In genomic region chr9:21796768-21797167, GRCh38 we compare ENCODE assay signal across 28 cellular contexts. TPM values are rescaled to one million over a fixed set of nuclear protein-coding genes. Genes with fewer than 3 reads are reported as not detected.
DNase-seq lines count a peak whose midpoint lies in the region; ATAC-seq and TF ChIP-seq lines count a peak whose summit lies in the region.
"Had no signal": no experiment of that assay in that cellular context is flagged by ENCODE, and none has a peak within 500 bp of the region (broad histone marks: within the 10 kb centered on the region; RNA-seq: fewer than 3 reads in every experiment).

No MANE protein-coding gene starts in this region.

- H3K79me2 ChIP-seq in ACC112 (ENCODE audit: control insufficient read depth, insufficient read depth, low read length, unreplicated experiment) = peaks cover 9% of the 10 kb centered on the region

- no peak for ATAC-seq in HG03521 (IDR thresholded peaks at IDR 0.05; ENCODE audit: unreplicated experiment)
- ATAC-seq: natural killer cell, right cardiac atrium had no signal

- no peak for TF ChIP-seq CTCF in epithelial cell of esophagus (IDR thresholded peaks at IDR 0.05; ENCODE audit: insufficient read depth, low read depth, low read length, missing control alignments)
- no peak for TF ChIP-seq CTCF in brain microvascular endothelial cell (IDR thresholded peaks at IDR 0.05; ENCODE audit: low read depth, low read length, missing control alignments)

- peak; percentile 54 for DNase-seq in LHCN-M2 (ENCODE audit: low read depth)
- DNase-seq in epithelial cell of esophagus (ENCODE audit: low read depth) = peak; percentile 82
- peak; percentile 98 for DNase-seq in kidney tubule cell (ENCODE audit: low spot score)
- DNase-seq in activated CD4-positive, alpha-beta T cell treated with anti-CD3 and anti-CD28 coated beads, Interleukin-2, amount 50 U/mL, for 48 hours = no peak
- no peak for DNase-seq in brain microvascular endothelial cell
- no peak for DNase-seq in occipital lobe (lab: John Stamatoyannopoulos, UW)
- DNase-seq: activated CD8-positive, alpha-beta memory T cell treated with anti-CD3 and anti-CD28 coated beads for 24 hours; activated T-cell treated with anti-CD3 and anti-CD28 coated beads, Interleukin-2, amount 50 U/mL, for 24 hours; Caco-2; effector CD4-positive, alpha-beta T cell; GOT3; head of caudate nucleus; MV-4-11; natural killer cell; NCI-H1694; NCI-H774; ovary; right cardiac atrium; stomach; T-helper 1 cell had no signal

- peaks cover 16% of the 10 kb centered on the region for H3K4me1 ChIP-seq in ACC112 (ENCODE audit: control insufficient read depth, insufficient read depth, low read length, unreplicated experiment)
- H3K4me1 ChIP-seq: ascending aorta, Caco-2, SJSA1 had no signal

- in situ Hi-C loops in brain microvascular endothelial cell (cut with HindIII; ENCODE audit: low pct_ligation_motif_present, low sequenced_read_pairs) = no loop called here

- H3K27ac ChIP-seq in ACC112 (ENCODE audit: low read depth, low read length) = no peak overlapping the region
- no peak overlapping the region for H3K27ac ChIP-seq in brain microvascular endothelial cell
- H3K27ac ChIP-seq: ascending aorta, BLaER1, esophagus muscularis mucosa, KMS-11, ovary, SJSA1, stomach, tibial nerve had no signal

- H3K4me3 ChIP-seq in ACC112 (ENCODE audit: low read depth, low read length) = 0 out of 2 replicates have a peak overlapping the region, but pooled peaks have one; percentile 9
- H3K4me3 ChIP-seq in epithelial cell of esophagus (ENCODE audit: low read length) = no peak overlapping the region
- no peak overlapping the region for H3K4me3 ChIP-seq in brain microvascular endothelial cell (ENCODE audit: low read depth, low read length)
- H3K4me3 ChIP-seq: ascending aorta, BLaER1, esophagus muscularis mucosa, ovary, SJSA1, stomach, tibial nerve had no signal

- no peaks in the 10 kb centered on the region for H3K36me3 ChIP-seq in ACC112 (ENCODE audit: insufficient read depth, low read length)
- H3K36me3 ChIP-seq in brain microvascular endothelial cell (replicated peaks) = no peaks in the 10 kb centered on the region
- H3K36me3 ChIP-seq: ascending aorta, BLaER1, esophagus muscularis mucosa, ovary, SJSA1, stomach, tibial nerve had no signal

- peak overlapping the region; percentile 13 for H2AFZ ChIP-seq in ACC112 (ENCODE audit: low read length, unreplicated experiment)

- H3K27me3 ChIP-seq in ACC112 (ENCODE audit: insufficient read depth, low read length) (no peaks in the 10 kb centered on the region), brain microvascular endothelial cell (replicated peaks) (no peaks in the 10 kb centered on the region)
- H3K27me3 ChIP-seq: ascending aorta, BLaER1, SJSA1 had no signal

RNA-seq across cellular contexts. Expression of gene MTAP, which starts 5.7 kb away (rescaled TPM):
- 60.0 and 67.5 TPM in 2 replicates for total RNA-seq in LHCN-M2 (2014; rRNA removed)
- polyA plus RNA-seq in LHCN-M2 (2012) = 11.7 TPM
- total RNA-seq in occipital lobe = 20.3 TPM

Comparison
In these comparisons a context has a peak if more than half of its experiments do, and no peak if none do; other contexts are left out.
1. DNase-seq: peak in LHCN-M2 (single experiment), epithelial cell of esophagus (single experiment) and kidney tubule cell (single experiment); none in activated CD4-positive, alpha-beta T cell treated with anti-CD3 and anti-CD28 coated beads, Interleukin-2, amount 50 U/mL, for 48 hours (0 of 2), brain microvascular endothelial cell (single experiment) and occipital lobe (single experiment).